1 cellular context compared by ENCODE assay signal in genomic region chr22:36417281-36417686, GRCh38.
TF ChIP-seq lines count a peak whose summit lies in the region.

No MANE protein-coding gene starts in this region.

TF ChIP-seq in H1, 55 proteins besides CTCF, POLR2A, EP300 and RAD21:
- no peak for TF ChIP-seq ASH2L (IDR thresholded peaks at IDR 0.05; ENCODE audit: low read length)
- TF ChIP-seq KDM5A (IDR thresholded peaks at IDR 0.05; ENCODE audit: low read length): no peak
- 0 out of 2 replicates have a peak, but pooled peaks have one; percentile 43 for TF ChIP-seq CREB1 (IDR thresholded peaks at IDR 0.05)
- TF ChIP-seq BRCA1 (IDR thresholded peaks at IDR 0.05; ENCODE audit: low read depth, low read length): no peak
- TF ChIP-seq CHD1 (IDR thresholded peaks at IDR 0.05; ENCODE audit: low read depth, low read length): no peak
- no peak for TF ChIP-seq CTBP2 (IDR thresholded peaks at IDR 0.05; ENCODE audit: borderline replicate concordance, insufficient read depth, insufficient read length, low read length)
